8 cellular contexts compared by ENCODE assay signal in genomic region chr6:150600302-150601017, GRCh38. TPM values are rescaled to one million over a fixed set of nuclear protein-coding genes. Genes with fewer than 3 reads are reported as not detected.
DNase-seq lines count a peak whose midpoint lies in the region; ATAC-seq, FAIRE-seq and TF ChIP-seq lines count a peak whose summit lies in the region.

No MANE protein-coding gene starts in this region.

- peaks cover 19% of the 10 kb centered on the region for H3K4me1 Mint-ChIP-seq in activated naive CD8-positive, alpha-beta T cell (ENCODE audit: low read depth)

- no peaks in the 10 kb centered on the region for H3K9me3 ChIP-seq in HUES6 (ENCODE audit: control insufficient read depth, insufficient read depth, low read depth, low read length)
- no peaks in the 10 kb centered on the region for H3K9me3 ChIP-seq in cardiac muscle cell (ENCODE audit: low read depth)

- FAIRE-seq in urothelium cell line (lab: Jason Lieb, UNC): no peak

- TF ChIP-seq CTCF in cardiac muscle cell (IDR thresholded peaks at IDR 0.05; ENCODE audit: low read depth, low read length): peak; percentile 38

- peak; percentile 63 for ATAC-seq in GM21423 (IDR thresholded peaks at IDR 0.05; ENCODE audit: unreplicated experiment)

- H3K4me3 ChIP-seq in HUES6 (ENCODE audit: low read depth, low read length) (peak overlapping the region; percentile 74), cardiac muscle cell (peak overlapping the region; percentile 57)

- H3K27ac ChIP-seq in HUES6 (ENCODE audit: low read depth, low read length): no peak overlapping the region
- no peak overlapping the region for H3K27ac ChIP-seq in cardiac muscle cell

- no peaks in the 10 kb centered on the region for H3K36me3 Mint-ChIP-seq in activated naive CD8-positive, alpha-beta T cell

- H3K27me3 ChIP-seq in HUES6 (ENCODE audit: control insufficient read depth, insufficient read depth, low read length) (peaks cover 71% of the 10 kb centered on the region), cardiac muscle cell (peaks cover 80% of the 10 kb centered on the region)

- DNase-seq in DMS153 (lab: John Stamatoyannopoulos, UW) (peak; percentile 83), SK-MEL-5 (ENCODE audit: low read depth, low spot score) (peak; percentile 74), cardiac muscle cell (ENCODE audit: low read depth in 1 of 2, low spot score in 1 of 2) (peak; percentile 76 to 86), pons (ENCODE audit: low spot score) (peak; percentile 57), urothelium cell line (ENCODE audit: low spot score) (peak; percentile 90)

- H3K27me3 Mint-ChIP-seq in activated naive CD8-positive, alpha-beta T cell: peaks cover 44% of the 10 kb centered on the region

- in situ Hi-C loops in SK-MEL-5 (cut with HindIII; ENCODE audit: low pct_unique_long_range_greater_than_20kb, low sequenced_read_pairs): no loop called here

- H3K9ac ChIP-seq in HUES6 (ENCODE audit: low read length): peak overlapping the region; percentile 51

- H3K4me1 ChIP-seq in HUES6 (ENCODE audit: control insufficient read depth, insufficient read depth, low read length) (0 out of 2 replicates have a peak, but pooled peaks cover 4% of the 10 kb centered on the region), cardiac muscle cell (ENCODE audit: low read depth) (no peaks in the 10 kb centered on the region)

- peak overlapping the region; percentile 89 for H3K4me3 Mint-ChIP-seq in activated naive CD8-positive, alpha-beta T cell

- H3K36me3 ChIP-seq in HUES6 (ENCODE audit: control insufficient read depth, insufficient read depth, low read length) (no peaks in the 10 kb centered on the region), cardiac muscle cell (no peaks in the 10 kb centered on the region)

- H3K9me3 Mint-ChIP-seq in activated naive CD8-positive, alpha-beta T cell (ENCODE audit: low read depth): no peaks in the 10 kb centered on the region

- H3K27ac Mint-ChIP-seq in activated naive CD8-positive, alpha-beta T cell: no peak overlapping the region

RNA-seq across cellular contexts. Expression of gene PLEKHG1, which starts 0.8 kb away (rescaled TPM):
- total RNA-seq in SK-MEL-5 (2014; rRNA removed; shearing (Covaris generic)): 3.5 and 5.5 TPM in 2 replicates
- polyA plus RNA-seq in SK-MEL-5 (2015; cell fraction: cytosol; rRNA removed): 15.2 and 17.8 TPM in 2 replicates
- polyA plus RNA-seq in SK-MEL-5 (2015; cell fraction: nucleus; rRNA removed): 13.4 and 17.8 TPM in 2 replicates
- total RNA-seq in cardiac muscle cell: 0.67 and 8.5 TPM in 2 replicates
- 2.3 and 2.7 TPM in 2 replicates for polyA plus RNA-seq in cardiac muscle cell
